In the genomic region with DNA sequence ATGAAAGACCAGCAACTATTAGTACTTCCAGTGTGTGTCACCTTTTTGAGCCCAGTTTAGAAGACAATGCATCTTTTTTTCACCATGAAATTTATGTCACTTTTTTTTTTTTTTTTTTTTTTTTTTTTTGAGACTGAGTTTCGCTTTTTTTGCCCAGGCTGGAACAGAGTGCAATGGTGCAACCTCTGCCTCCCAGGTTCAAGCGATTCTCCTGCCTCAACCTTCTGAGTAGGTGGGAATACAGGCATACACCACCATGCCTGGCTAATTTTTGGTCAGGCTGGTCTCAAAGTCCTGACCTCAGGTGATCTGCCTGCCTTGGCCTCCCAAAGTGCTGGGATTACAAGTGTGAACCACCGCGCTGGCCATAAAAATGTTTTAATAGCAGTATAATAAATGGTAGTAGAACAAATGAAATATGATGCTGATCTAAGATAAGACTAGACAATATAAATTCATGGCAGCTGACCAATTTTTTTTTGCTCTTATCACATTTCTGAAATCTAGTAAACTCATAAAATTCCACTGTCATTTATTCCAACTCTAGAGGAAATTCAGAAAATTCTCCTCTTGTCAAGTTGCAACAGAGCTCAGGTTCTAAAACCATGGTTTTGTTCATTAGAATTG, we compare ENCODE assay signal across 1 cellular context.
TF ChIP-seq lines count a peak whose summit lies in the region.

No MANE protein-coding gene starts in this region.

TF ChIP-seq in HEK293, 187 proteins besides CTCF, POLR2A, EP300 and RAD21 (continued from another document and continues in another):
- TF ChIP-seq, protein P1, sequence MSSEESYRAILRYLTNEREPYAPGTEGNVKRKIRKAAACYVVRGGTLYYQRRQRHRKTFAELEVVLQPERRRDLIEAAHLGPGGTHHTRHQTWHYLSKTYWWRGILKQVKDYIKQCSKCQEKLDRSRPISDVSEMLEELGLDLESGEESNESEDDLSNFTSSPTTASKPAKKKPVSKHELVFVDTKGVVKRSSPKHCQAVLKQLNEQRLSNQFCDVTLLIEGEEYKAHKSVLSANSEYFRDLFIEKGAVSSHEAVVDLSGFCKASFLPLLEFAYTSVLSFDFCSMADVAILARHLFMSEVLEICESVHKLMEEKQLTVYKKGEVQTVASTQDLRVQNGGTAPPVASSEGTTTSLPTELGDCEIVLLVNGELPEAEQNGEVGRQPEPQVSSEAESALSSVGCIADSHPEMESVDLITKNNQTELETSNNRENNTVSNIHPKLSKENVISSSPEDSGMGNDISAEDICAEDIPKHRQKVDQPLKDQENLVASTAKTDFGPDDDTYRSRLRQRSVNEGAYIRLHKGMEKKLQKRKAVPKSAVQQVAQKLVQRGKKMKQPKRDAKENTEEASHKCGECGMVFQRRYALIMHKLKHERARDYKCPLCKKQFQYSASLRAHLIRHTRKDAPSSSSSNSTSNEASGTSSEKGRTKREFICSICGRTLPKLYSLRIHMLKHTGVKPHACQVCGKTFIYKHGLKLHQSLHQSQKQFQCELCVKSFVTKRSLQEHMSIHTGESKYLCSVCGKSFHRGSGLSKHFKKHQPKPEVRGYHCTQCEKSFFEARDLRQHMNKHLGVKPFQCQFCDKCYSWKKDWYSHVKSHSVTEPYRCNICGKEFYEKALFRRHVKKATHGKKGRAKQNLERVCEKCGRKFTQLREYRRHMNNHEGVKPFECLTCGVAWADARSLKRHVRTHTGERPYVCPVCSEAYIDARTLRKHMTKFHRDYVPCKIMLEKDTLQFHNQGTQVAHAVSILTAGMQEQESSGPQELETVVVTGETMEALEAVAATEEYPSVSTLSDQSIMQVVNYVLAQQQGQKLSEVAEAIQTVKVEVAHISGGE (tag by site-specific recombination; conservative IDR thresholded peaks at IDR 0.05; ENCODE audit: low read depth) = no peak
- TF ChIP-seq ZBTB8A (tag by site-specific recombination; IDR thresholded peaks at IDR 0.05) (0 out of 2 replicates have a peak, but pooled peaks have one; percentile 10), ZNF843 (tag by site-specific recombination; IDR thresholded peaks at IDR 0.05) (peak; percentile 83), SP2 (tag by site-specific recombination; IDR thresholded peaks at IDR 0.05) (no peak), ZNF548 (tag by site-specific recombination; IDR thresholded peaks at IDR 0.05) (no peak), ZNF549 (tag by site-specific recombination; IDR thresholded peaks at IDR 0.05) (no peak), ZNF114 (tag by site-specific recombination; IDR thresholded peaks at IDR 0.05) (no peak), ZNF292 (tag by site-specific recombination; IDR thresholded peaks at IDR 0.05; ENCODE audit: borderline replicate concordance, low read depth) (no peak), SCRT1 (tag by site-specific recombination; IDR thresholded peaks at IDR 0.05; ENCODE audit: borderline replicate concordance) (peak; percentile 36; the same call in 1 of the 2 replicates), GLIS2 (tag by site-specific recombination; IDR thresholded peaks at IDR 0.05) (0 out of 2 replicates have a peak, but pooled peaks have one; percentile 22), ZNF747 (tag by site-specific recombination; IDR thresholded peaks at IDR 0.05) (no peak), ZNF660 (tag by site-specific recombination; IDR thresholded peaks at IDR 0.05) (no peak), TCF7L2 (IDR thresholded peaks at IDR 0.05; ENCODE audit: borderline replicate concordance, low read depth, low read length) (no peak; the same call in 1 of the 2 replicates), GLI2 (tag by site-specific recombination; IDR thresholded peaks at IDR 0.05; ENCODE audit: borderline replicate concordance, low read depth) (no peak), ZNF211 (tag by site-specific recombination; IDR thresholded peaks at IDR 0.05; ENCODE audit: low read depth) (no peak), ZNF19 (tag by site-specific recombination; IDR thresholded peaks at IDR 0.05; ENCODE audit: low read depth) (no peak), IKZF3 (tag by site-specific recombination; IDR thresholded peaks at IDR 0.05) (peak; percentile 26; the same call in 1 of the 2 replicates), ZNF10 (tag by site-specific recombination; IDR thresholded peaks at IDR 0.05) (no peak), ZNF600 (tag by site-specific recombination; IDR thresholded peaks at IDR 0.05) (no peak), ZNF426 (tag by site-specific recombination; IDR thresholded peaks at IDR 0.05) (no peak), ZNF768 (tag by site-specific recombination; IDR thresholded peaks at IDR 0.05) (no peak), FEZF1 (tag by site-specific recombination; IDR thresholded peaks at IDR 0.05) (peak; percentile 88), SETDB1 (IDR thresholded peaks at IDR 0.05; ENCODE audit: insufficient read length, low read length) (no peak), ZNF324 (tag by site-specific recombination; IDR thresholded peaks at IDR 0.05) (no peak), KLF7 (tag by site-specific recombination; IDR thresholded peaks at IDR 0.05; ENCODE audit: borderline replicate concordance) (no peak), ZNF791 (tag by site-specific recombination; IDR thresholded peaks at IDR 0.05) (no peak), ZNF184 (tag by site-specific recombination; IDR thresholded peaks at IDR 0.05) (no peak), MZF1 (tag by site-specific recombination; IDR thresholded peaks at IDR 0.05; ENCODE audit: borderline replicate concordance) (no peak), ZNF629 (tag by site-specific recombination; IDR thresholded peaks at IDR 0.05) (no peak), ZNF473 (tag by site-specific recombination; IDR thresholded peaks at IDR 0.05) (no peak), ZNF157 (tag by site-specific recombination; IDR thresholded peaks at IDR 0.05) (no peak), ZNF350 (tag by site-specific recombination; IDR thresholded peaks at IDR 0.05) (no peak), RBAK (tag by site-specific recombination; IDR thresholded peaks at IDR 0.05) (no peak), ZNF664 (tag by site-specific recombination; IDR thresholded peaks at IDR 0.05) (no peak), ZSCAN23 (tag by site-specific recombination; IDR thresholded peaks at IDR 0.05) (no peak), KLF9 (tag by site-specific recombination; IDR thresholded peaks at IDR 0.05; ENCODE audit: low read depth) (no peak), ZFHX2 (tag by site-specific recombination; conservative IDR thresholded peaks at IDR 0.05) (no peak), ZNF658 (tag by site-specific recombination; IDR thresholded peaks at IDR 0.05) (no peak), ZNF175 (tag by site-specific recombination; IDR thresholded peaks at IDR 0.05) (no peak)
- TF ChIP-seq, protein P2, sequence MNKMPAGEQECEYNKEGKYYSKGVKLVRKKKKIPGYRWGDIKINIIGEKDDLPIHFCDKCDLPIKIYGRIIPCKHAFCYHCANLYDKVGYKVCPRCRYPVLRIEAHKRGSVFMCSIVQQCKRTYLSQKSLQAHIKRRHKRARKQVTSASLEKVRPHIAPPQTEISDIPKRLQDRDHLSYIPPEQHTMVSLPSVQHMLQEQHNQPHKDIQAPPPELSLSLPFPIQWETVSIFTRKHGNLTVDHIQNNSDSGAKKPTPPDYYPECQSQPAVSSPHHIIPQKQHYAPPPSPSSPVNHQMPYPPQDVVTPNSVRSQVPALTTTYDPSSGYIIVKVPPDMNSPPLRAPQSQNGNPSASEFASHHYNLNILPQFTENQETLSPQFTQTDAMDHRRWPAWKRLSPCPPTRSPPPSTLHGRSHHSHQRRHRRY (tag by site-specific recombination; IDR thresholded peaks at IDR 0.05) = no peak
- TF ChIP-seq, protein P3, sequence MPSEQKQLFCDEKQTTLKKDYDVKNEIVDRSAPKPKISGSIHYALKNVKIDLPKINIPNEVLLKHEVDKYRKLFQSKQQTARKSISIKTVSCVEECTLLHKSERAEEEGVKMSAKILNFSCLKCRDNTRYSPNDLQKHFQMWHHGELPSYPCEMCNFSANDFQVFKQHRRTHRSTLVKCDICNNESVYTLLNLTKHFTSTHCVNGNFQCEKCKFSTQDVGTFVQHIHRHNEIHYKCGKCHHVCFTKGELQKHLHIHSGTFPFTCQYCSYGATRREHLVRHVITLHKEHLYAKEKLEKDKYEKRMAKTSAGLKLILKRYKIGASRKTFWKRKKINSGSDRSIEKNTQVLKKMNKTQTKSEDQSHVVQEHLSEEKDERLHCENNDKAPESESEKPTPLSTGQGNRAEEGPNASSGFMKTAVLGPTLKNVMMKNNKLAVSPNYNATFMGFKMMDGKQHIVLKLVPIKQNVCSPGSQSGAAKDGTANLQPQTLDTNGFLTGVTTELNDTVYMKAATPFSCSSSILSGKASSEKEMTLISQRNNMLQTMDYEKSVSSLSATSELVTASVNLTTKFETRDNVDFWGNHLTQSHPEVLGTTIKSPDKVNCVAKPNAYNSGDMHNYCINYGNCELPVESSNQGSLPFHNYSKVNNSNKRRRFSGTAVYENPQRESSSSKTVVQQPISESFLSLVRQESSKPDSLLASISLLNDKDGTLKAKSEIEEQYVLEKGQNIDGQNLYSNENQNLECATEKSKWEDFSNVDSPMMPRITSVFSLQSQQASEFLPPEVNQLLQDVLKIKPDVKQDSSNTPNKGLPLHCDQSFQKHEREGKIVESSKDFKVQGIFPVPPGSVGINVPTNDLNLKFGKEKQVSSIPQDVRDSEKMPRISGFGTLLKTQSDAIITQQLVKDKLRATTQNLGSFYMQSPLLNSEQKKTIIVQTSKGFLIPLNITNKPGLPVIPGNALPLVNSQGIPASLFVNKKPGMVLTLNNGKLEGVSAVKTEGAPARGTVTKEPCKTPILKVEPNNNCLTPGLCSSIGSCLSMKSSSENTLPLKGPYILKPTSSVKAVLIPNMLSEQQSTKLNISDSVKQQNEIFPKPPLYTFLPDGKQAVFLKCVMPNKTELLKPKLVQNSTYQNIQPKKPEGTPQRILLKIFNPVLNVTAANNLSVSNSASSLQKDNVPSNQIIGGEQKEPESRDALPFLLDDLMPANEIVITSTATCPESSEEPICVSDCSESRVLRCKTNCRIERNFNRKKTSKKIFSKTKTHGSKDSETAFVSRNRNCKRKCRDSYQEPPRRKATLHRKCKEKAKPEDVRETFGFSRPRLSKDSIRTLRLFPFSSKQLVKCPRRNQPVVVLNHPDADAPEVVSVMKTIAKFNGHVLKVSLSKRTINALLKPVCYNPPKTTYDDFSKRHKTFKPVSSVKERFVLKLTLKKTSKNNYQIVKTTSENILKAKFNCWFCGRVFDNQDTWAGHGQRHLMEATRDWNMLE (tag by site-specific recombination; conservative IDR thresholded peaks at IDR 0.05; ENCODE audit: low read depth) = no peak
- TF ChIP-seq, protein P4, sequence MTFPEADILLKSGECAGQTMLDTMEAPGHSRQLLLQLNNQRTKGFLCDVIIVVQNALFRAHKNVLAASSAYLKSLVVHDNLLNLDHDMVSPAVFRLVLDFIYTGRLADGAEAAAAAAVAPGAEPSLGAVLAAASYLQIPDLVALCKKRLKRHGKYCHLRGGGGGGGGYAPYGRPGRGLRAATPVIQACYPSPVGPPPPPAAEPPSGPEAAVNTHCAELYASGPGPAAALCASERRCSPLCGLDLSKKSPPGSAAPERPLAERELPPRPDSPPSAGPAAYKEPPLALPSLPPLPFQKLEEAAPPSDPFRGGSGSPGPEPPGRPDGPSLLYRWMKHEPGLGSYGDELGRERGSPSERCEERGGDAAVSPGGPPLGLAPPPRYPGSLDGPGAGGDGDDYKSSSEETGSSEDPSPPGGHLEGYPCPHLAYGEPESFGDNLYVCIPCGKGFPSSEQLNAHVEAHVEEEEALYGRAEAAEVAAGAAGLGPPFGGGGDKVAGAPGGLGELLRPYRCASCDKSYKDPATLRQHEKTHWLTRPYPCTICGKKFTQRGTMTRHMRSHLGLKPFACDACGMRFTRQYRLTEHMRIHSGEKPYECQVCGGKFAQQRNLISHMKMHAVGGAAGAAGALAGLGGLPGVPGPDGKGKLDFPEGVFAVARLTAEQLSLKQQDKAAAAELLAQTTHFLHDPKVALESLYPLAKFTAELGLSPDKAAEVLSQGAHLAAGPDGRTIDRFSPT (tag by site-specific recombination; IDR thresholded peaks at IDR 0.05) = peak; percentile 43; the same call in 1 of the 2 replicates
- TF ChIP-seq, protein P5, sequence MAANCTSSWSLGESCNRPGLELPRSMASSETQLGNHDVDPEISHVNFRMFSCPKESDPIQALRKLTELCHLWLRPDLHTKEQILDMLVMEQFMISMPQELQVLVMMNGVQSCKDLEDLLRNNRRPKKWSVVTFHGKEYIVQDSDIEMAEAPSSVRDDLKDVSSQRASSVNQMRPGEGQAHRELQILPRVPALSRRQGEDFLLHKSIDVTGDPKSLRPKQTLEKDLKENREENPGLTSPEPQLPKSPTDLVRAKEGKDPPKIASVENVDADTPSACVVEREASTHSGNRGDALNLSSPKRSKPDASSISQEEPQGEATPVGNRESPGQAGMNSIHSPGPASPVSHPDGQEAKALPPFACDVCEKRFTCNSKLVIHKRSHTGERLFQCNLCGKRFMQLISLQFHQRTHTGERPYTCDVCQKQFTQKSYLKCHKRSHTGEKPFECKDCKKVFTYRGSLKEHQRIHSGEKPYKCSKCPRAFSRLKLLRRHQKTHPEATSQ (tag by site-specific recombination; IDR thresholded peaks at IDR 0.05) = no peak
- TF ChIP-seq, protein P6, sequence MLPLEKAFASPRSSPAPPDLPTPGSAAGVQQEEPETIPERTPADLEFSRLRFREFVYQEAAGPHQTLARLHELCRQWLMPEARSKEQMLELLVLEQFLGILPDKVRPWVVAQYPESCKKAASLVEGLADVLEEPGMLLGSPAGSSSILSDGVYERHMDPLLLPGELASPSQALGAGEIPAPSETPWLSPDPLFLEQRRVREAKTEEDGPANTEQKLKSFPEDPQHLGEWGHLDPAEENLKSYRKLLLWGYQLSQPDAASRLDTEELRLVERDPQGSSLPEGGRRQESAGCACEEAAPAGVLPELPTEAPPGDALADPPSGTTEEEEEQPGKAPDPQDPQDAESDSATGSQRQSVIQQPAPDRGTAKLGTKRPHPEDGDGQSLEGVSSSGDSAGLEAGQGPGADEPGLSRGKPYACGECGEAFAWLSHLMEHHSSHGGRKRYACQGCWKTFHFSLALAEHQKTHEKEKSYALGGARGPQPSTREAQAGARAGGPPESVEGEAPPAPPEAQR (tag by site-specific recombination; IDR thresholded peaks at IDR 0.05) = no peak
- TF ChIP-seq, protein P7, sequence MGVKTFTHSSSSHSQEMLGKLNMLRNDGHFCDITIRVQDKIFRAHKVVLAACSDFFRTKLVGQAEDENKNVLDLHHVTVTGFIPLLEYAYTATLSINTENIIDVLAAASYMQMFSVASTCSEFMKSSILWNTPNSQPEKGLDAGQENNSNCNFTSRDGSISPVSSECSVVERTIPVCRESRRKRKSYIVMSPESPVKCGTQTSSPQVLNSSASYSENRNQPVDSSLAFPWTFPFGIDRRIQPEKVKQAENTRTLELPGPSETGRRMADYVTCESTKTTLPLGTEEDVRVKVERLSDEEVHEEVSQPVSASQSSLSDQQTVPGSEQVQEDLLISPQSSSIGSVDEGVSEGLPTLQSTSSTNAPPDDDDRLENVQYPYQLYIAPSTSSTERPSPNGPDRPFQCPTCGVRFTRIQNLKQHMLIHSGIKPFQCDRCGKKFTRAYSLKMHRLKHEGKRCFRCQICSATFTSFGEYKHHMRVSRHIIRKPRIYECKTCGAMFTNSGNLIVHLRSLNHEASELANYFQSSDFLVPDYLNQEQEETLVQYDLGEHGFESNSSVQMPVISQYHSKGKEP (tag by site-specific recombination; IDR thresholded peaks at IDR 0.05) = 0 out of 2 replicates have a peak, but pooled peaks have one; percentile 14
- TF ChIP-seq, protein P8, sequence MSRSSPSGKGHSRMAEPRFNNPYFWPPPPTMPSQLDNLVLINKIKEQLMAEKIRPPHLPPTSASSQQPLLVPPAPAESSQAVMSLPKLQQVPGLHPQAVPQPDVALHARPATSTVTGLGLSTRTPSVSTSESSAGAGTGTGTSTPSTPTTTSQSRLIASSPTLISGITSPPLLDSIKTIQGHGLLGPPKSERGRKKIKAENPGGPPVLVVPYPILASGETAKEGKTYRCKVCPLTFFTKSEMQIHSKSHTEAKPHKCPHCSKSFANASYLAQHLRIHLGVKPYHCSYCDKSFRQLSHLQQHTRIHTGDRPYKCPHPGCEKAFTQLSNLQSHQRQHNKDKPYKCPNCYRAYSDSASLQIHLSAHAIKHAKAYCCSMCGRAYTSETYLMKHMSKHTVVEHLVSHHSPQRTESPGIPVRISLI (tag by site-specific recombination; IDR thresholded peaks at IDR 0.05) = peak; percentile 89
